ENCODE assay signal across 15 cellular contexts in the genomic region with DNA sequence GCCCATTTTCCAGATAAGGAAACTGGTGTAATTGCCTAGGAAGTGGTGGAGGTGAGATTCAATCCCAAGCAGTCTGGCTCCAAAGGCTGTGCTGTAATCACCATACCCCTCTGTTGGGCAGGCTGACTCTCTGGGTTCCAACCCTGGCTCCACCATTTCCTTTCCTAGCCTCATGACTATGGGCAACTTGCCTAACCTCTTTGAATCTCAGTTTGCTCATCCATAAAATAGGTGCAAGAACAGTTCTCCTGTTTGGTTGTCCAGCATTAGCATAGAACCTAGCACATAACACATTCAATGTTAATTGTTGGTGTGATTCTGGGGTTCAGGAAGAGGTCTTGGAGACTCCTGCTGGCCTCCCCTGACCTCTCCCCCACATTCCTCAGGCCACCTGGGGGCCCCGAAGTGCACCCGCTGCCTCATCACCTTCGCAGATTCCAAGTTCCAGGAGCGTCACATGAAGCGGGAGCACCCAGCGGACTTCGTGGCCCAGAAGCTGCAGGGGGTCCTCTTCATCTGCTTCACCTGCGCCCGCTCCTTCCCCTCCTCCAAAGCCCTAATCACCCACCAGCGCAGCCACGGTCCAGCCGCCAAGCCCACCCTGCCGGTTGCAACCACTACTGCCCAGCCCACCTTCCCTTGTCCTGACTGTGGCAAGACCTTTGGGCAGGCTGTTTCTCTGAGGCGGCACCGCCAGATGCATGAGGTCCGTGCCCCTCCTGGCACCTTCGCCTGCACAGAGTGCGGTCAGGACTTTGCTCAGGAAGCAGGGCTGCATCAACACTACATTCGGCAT. TPM values are rescaled to one million over a fixed set of nuclear protein-coding genes. Genes with fewer than 3 reads are reported as not detected.
DNase-seq lines count a peak whose midpoint lies in the region; TF ChIP-seq lines count a peak whose summit lies in the region.
"Had no signal": no experiment of that assay in that cellular context is flagged by ENCODE, and none has a peak within 500 bp of the region (broad histone marks: within the 10 kb centered on the region; RNA-seq: fewer than 3 reads in every experiment).

No MANE protein-coding gene starts in this region.

- H3K36me3 ChIP-seq in OCI-LY1 (ENCODE audit: insufficient read depth, low read length) (peaks cover 42% of the 10 kb centered on the region), prostate gland (peaks cover 0 to 3% of the 10 kb centered on the region in 2 donors)
- H3K36me3 ChIP-seq in effector memory CD4-positive, alpha-beta T cell (ENCODE audit: control insufficient read depth, insufficient read depth, low read length), result peaks cover 15% of the 10 kb centered on the region

- H3K36me3 Mint-ChIP-seq in activated CD4-positive, alpha-beta memory T cell treated with anti-CD3 and anti-CD28 coated beads for 36 hours, result peaks cover 21% of the 10 kb centered on the region
- peaks cover 28% of the 10 kb centered on the region for H3K36me3 Mint-ChIP-seq in activated CD4-positive, alpha-beta memory T cell treated with anti-CD3 and anti-CD28 coated beads, Interleukin-2, amount 10 ng/mL, durations not matched to agents 7 days and 5 days (ENCODE audit: low read depth)

- DNase-seq in activated CD4-positive, alpha-beta memory T cell treated with anti-CD3 and anti-CD28 coated beads for 36 hours, result no peak
- no peak for DNase-seq in activated CD4-positive, alpha-beta memory T cell treated with anti-CD3 and anti-CD28 coated beads, Interleukin-2, amount 10 ng/mL, durations not matched to agents 7 days and 5 days
- no peak for DNase-seq in effector memory CD4-positive, alpha-beta T cell
- DNase-seq in prostate gland (ENCODE audit: low spot score) (no peak), NCI-H187 treated with DMSO at 0.1 percent for 48 hours (lab: John Stamatoyannopoulos, UW) (no peak), HT-29 (ENCODE audit: low spot score) (no peak), occipital lobe (lab: John Stamatoyannopoulos, UW) (no peak)
- DNase-seq: cortex of kidney, esophagus squamous epithelium, T1000, upper lobe of right lung had no signal

- peaks cover 15% of the 10 kb centered on the region for H3K79me2 ChIP-seq in OCI-LY1 (ENCODE audit: insufficient read depth, low read length)

- 86% methylated on average over 19 of the region's 19 CpGs for WGBS in prostate gland

- H3K4me3 ChIP-seq in OCI-LY1 (ENCODE audit: low read depth, low read length, poor library complexity, severe bottlenecking) (peak overlapping the region; percentile 94), prostate gland (no peak overlapping the region)
- H3K4me3 ChIP-seq in effector memory CD4-positive, alpha-beta T cell (ENCODE audit: insufficient read depth, low read depth, low read length, poor library complexity, severe bottlenecking), result no peak overlapping the region
- H3K4me3 ChIP-seq: skin epidermis, upper lobe of right lung had no signal

- H3F3A ChIP-seq in OCI-LY1 (ENCODE audit: insufficient read depth, low read length), result no peaks in the 10 kb centered on the region

- peak overlapping the region; percentile 94; the same call in 1 of the 2 replicates for H3K9ac ChIP-seq in OCI-LY1 (ENCODE audit: low read length)

- no peak for TF ChIP-seq POLR2A in prostate gland (IDR thresholded peaks at IDR 0.05)

- H2AFZ ChIP-seq in OCI-LY1 (ENCODE audit: low read length), result no peak overlapping the region

- peak overlapping the region; percentile 100; the same call in 1 of the 2 replicates for H3K4me2 ChIP-seq in OCI-LY1 (ENCODE audit: low read length)

- H3K4me3 Mint-ChIP-seq in activated CD4-positive, alpha-beta memory T cell treated with anti-CD3 and anti-CD28 coated beads for 36 hours, result no peak overlapping the region
- no peak overlapping the region for H3K4me3 Mint-ChIP-seq in activated CD4-positive, alpha-beta memory T cell treated with anti-CD3 and anti-CD28 coated beads, Interleukin-2, amount 10 ng/mL, durations not matched to agents 7 days and 5 days

- no peaks in the 10 kb centered on the region for H4K20me1 ChIP-seq in OCI-LY1 (ENCODE audit: insufficient read depth, low read length)

- H3K27ac ChIP-seq in OCI-LY1 (ENCODE audit: low read depth, low read length, poor library complexity, severe bottlenecking), result no peak overlapping the region
- peak overlapping the region; percentile 21 for H3K27ac ChIP-seq in effector memory CD4-positive, alpha-beta T cell (ENCODE audit: insufficient read depth, low read length, poor library complexity, severe bottlenecking)
- H3K27ac ChIP-seq in prostate gland, result peak overlapping the region; percentile 77 to 97
- H3K27ac ChIP-seq: ascending aorta, upper lobe of right lung had no signal

- no peaks in the 10 kb centered on the region for H3K9me2 ChIP-seq in OCI-LY1 (ENCODE audit: low read depth, low read length)

- H3K9me3 Mint-ChIP-seq in activated CD4-positive, alpha-beta memory T cell treated with anti-CD3 and anti-CD28 coated beads for 36 hours, result no peaks in the 10 kb centered on the region
- no peaks in the 10 kb centered on the region for H3K9me3 Mint-ChIP-seq in activated CD4-positive, alpha-beta memory T cell treated with anti-CD3 and anti-CD28 coated beads, Interleukin-2, amount 10 ng/mL, durations not matched to agents 7 days and 5 days

- POLR2A ChIA-PET in activated CD4-positive, alpha-beta memory T cell treated with anti-CD3 and anti-CD28 coated beads for 36 hours (lab: Charles Lee), result no interaction called here
- POLR2A ChIA-PET in activated CD4-positive, alpha-beta memory T cell treated with anti-CD3 and anti-CD28 coated beads, Interleukin-2, amount 10 ng/mL, durations not matched to agents 7 days and 5 days (lab: Charles Lee), result interaction anchor here (1.4 to 5.1 kb wide), 4 partner anchors 20 to 94 kb away, joined by 5 to 57 read pairs (median 16); a partner anchor contains a TSS

- H3K27me3 Mint-ChIP-seq in activated CD4-positive, alpha-beta memory T cell treated with anti-CD3 and anti-CD28 coated beads for 36 hours, result no peaks in the 10 kb centered on the region
- H3K27me3 Mint-ChIP-seq in activated CD4-positive, alpha-beta memory T cell treated with anti-CD3 and anti-CD28 coated beads, Interleukin-2, amount 10 ng/mL, durations not matched to agents 7 days and 5 days, result no peaks in the 10 kb centered on the region

- H3K9me3 ChIP-seq in OCI-LY1 (ENCODE audit: low read length) (no peaks in the 10 kb centered on the region), prostate gland (no peaks in the 10 kb centered on the region)
- H3K9me3 ChIP-seq in effector memory CD4-positive, alpha-beta T cell (ENCODE audit: control insufficient read depth, low read length), result no peaks in the 10 kb centered on the region
- H3K9me3 ChIP-seq: ascending aorta, esophagus squamous epithelium, upper lobe of right lung had no signal

- CTCF ChIA-PET in activated CD4-positive, alpha-beta memory T cell treated with anti-CD3 and anti-CD28 coated beads for 36 hours (lab: Charles Lee), result interaction anchor here (7.1 kb wide), 1 partner anchor 44 kb away, joined by 145 read pairs; no protein-coding TSS in a partner anchor
- CTCF ChIA-PET in activated CD4-positive, alpha-beta memory T cell treated with anti-CD3 and anti-CD28 coated beads, Interleukin-2, amount 10 ng/mL, durations not matched to agents 7 days and 5 days (lab: Charles Lee), result interaction anchor here (2.0 to 6.2 kb wide), 3 partner anchors 27 to 74 kb away, joined by 4 to 208 read pairs (median 95); a partner anchor contains a TSS

- H3K27ac Mint-ChIP-seq in activated CD4-positive, alpha-beta memory T cell treated with anti-CD3 and anti-CD28 coated beads for 36 hours, result peak overlapping the region; percentile 98
- no peak overlapping the region for H3K27ac Mint-ChIP-seq in activated CD4-positive, alpha-beta memory T cell treated with anti-CD3 and anti-CD28 coated beads, Interleukin-2, amount 10 ng/mL, durations not matched to agents 7 days and 5 days

- H3K27me3 ChIP-seq in OCI-LY1 (ENCODE audit: insufficient read depth, low read length), result no peaks in the 10 kb centered on the region
- no peaks in the 10 kb centered on the region for H3K27me3 ChIP-seq in effector memory CD4-positive, alpha-beta T cell (replicated peaks; ENCODE audit: control insufficient read depth, insufficient read depth, low read length, poor library complexity, severe bottlenecking)
- H3K27me3 ChIP-seq in prostate gland (replicated peaks; ENCODE audit: insufficient read depth), result no peaks in the 10 kb centered on the region
- H3K27me3 ChIP-seq: ascending aorta, esophagus squamous epithelium, upper lobe of right lung had no signal

- intact Hi-C loops in activated CD4-positive, alpha-beta memory T cell treated with anti-CD3 and anti-CD28 coated beads for 36 hours (cut with micrococcal nuclease), result no loop called here
- intact Hi-C loops in prostate gland (cut with DNase I), result no loop called here

- no peak for TF ChIP-seq CTCF in OCI-LY1 (IDR thresholded peaks at IDR 0.05; ENCODE audit: low read length)
- TF ChIP-seq CTCF in prostate gland (IDR thresholded peaks at IDR 0.05), result no peak

- H3K4me1 ChIP-seq in OCI-LY1 (ENCODE audit: insufficient read depth, low read length, severe bottlenecking), result peaks cover 25% of the 10 kb centered on the region
- peaks cover 23% of the 10 kb centered on the region for H3K4me1 ChIP-seq in effector memory CD4-positive, alpha-beta T cell (ENCODE audit: control insufficient read depth, insufficient read depth, low read length, poor library complexity, severe bottlenecking)
- H3K4me1 ChIP-seq in prostate gland (replicated peaks), result peaks cover 30% of the 10 kb centered on the region

- peaks cover 25% of the 10 kb centered on the region for H3K4me1 Mint-ChIP-seq in activated CD4-positive, alpha-beta memory T cell treated with anti-CD3 and anti-CD28 coated beads for 36 hours (ENCODE audit: low read depth)
- H3K4me1 Mint-ChIP-seq in activated CD4-positive, alpha-beta memory T cell treated with anti-CD3 and anti-CD28 coated beads, Interleukin-2, amount 10 ng/mL, durations not matched to agents 7 days and 5 days, result peaks cover 37% of the 10 kb centered on the region

RNA-seq across cellular contexts. Expression of a gene that starts 2.2 kb away (rescaled TPM):
- total RNA-seq in activated CD4-positive, alpha-beta memory T cell treated with anti-CD3 and anti-CD28 coated beads for 36 hours, result 10 to 100 TPM; 12.6 to 14.1 TPM
- total RNA-seq in activated CD4-positive, alpha-beta memory T cell treated with anti-CD3 and anti-CD28 coated beads, Interleukin-2, amount 10 ng/mL, durations not matched to agents 7 days and 5 days, result 10 to 100 TPM; 13.2 to 13.5 TPM
- 10 to 100 TPM; 25.1 to 30.6 TPM for total RNA-seq in prostate gland
- total RNA-seq in HT-29 (2014; rRNA removed; shearing (Covaris generic)), result 29.6 and 41.8 TPM in 2 replicates
- 5.1 TPM for total RNA-seq in occipital lobe

RNA-seq across cellular contexts. Expression of a gene that starts 2.7 kb away (rescaled TPM):
- 10 to 100 TPM; 18.3 to 19.9 TPM for total RNA-seq in activated CD4-positive, alpha-beta memory T cell treated with anti-CD3 and anti-CD28 coated beads for 36 hours
- total RNA-seq in activated CD4-positive, alpha-beta memory T cell treated with anti-CD3 and anti-CD28 coated beads, Interleukin-2, amount 10 ng/mL, durations not matched to agents 7 days and 5 days, result 10 to 100 TPM; 15.3 to 16.5 TPM
- total RNA-seq in prostate gland (10 to 100 TPM; 28.3 to 30.4 TPM), occipital lobe (105 TPM)
- total RNA-seq in HT-29 (2014; rRNA removed; shearing (Covaris generic)), result 23.0 and 26.0 TPM in 2 replicates

RNA-seq across cellular contexts. Expression of a gene that starts 13.2 kb away (rescaled TPM):
- total RNA-seq in activated CD4-positive, alpha-beta memory T cell treated with anti-CD3 and anti-CD28 coated beads for 36 hours, result under 1 TPM; 0.39 to 0.59 TPM
- total RNA-seq in activated CD4-positive, alpha-beta memory T cell treated with anti-CD3 and anti-CD28 coated beads, Interleukin-2, amount 10 ng/mL, durations not matched to agents 7 days and 5 days, result under 1 TPM; 0.28 to 0.45 TPM
- total RNA-seq in prostate gland (under 1 TPM; 0.28 to 0.59 TPM), occipital lobe (not detected)
- 0.50 and 0.74 TPM in 2 replicates for total RNA-seq in HT-29 (2014; rRNA removed; shearing (Covaris generic))
- total RNA-seq: H4 had no signal

RNA-seq across cellular contexts. Expression of a gene that starts 20.8 kb away (rescaled TPM):
- total RNA-seq in activated CD4-positive, alpha-beta memory T cell treated with anti-CD3 and anti-CD28 coated beads for 36 hours, result 10 to 100 TPM; 11.7 to 12.5 TPM
- total RNA-seq in activated CD4-positive, alpha-beta memory T cell treated with anti-CD3 and anti-CD28 coated beads, Interleukin-2, amount 10 ng/mL, durations not matched to agents 7 days and 5 days, result 10 to 100 TPM; 19.7 to 20.6 TPM
- total RNA-seq in prostate gland (100 to 1,000 TPM in 1 of 2 donors, 10 to 100 TPM in 1; 51.7 to 108 TPM), occipital lobe (111 TPM)
- 92.9 and 100 TPM in 2 replicates for total RNA-seq in HT-29 (2014; rRNA removed; shearing (Covaris generic))

RNA-seq across cellular contexts. Expression of a gene that starts 23.0 kb away (rescaled TPM):
- 1 to 10 TPM; 2.2 to 3.7 TPM for total RNA-seq in activated CD4-positive, alpha-beta memory T cell treated with anti-CD3 and anti-CD28 coated beads for 36 hours
- total RNA-seq in activated CD4-positive, alpha-beta memory T cell treated with anti-CD3 and anti-CD28 coated beads, Interleukin-2, amount 10 ng/mL, durations not matched to agents 7 days and 5 days, result 1 to 10 TPM; 3.7 to 4.4 TPM
- total RNA-seq in prostate gland (1 to 10 TPM; 4.8 to 7.8 TPM), occipital lobe (13.3 TPM)
- total RNA-seq in HT-29 (2014; rRNA removed; shearing (Covaris generic)), result 0.03 TPM in 1 of 2 replicates, not detected in the other
- total RNA-seq: H4 had no signal
